ENCODE assay signal across 1 cellular context in the genomic region with DNA sequence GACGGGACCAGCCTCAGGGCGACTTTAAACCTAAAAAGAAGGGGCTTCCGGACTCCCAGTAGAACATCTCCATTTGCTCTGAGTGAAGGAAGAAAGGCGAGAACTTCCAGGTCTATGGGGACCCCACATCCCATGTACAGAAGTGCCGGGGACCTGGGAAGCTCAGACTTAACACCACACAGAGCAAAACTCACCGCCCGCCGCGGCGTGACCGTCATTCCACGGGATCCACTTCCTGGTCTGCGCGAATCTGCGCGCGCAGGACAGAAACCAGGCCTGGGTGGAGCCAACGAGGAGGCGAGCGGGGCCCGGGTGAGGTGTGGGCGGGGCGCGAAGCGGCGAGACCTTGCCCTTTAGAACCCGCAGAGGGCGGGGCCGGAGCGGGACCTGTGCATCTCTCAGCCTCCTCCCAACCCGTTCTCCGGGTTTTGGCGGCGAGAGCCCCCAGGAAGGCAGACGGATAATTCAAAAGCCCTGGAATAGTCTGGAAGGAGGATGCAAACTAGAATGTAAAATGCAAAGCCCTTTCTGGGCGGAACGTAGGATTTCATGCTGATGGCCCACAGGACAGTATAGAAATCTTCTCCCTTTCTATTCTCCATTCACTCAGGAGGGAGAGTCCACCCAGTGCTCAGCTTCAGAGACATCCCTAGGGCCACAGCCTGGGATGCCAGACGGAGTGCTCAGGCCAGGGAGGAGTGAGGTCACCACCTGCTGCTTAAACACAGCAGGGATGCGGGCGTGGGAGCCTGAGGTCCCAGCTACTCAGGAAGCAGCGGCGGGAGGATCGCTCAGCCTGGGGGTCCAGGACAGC.
TF ChIP-seq lines count a peak whose summit lies in the region.

A gene (minus strand): TSS at position 242 of the 814 bp plus-strand sequence. CDS start 3,347 bp downstream, outside the sequence.

TF ChIP-seq in H1, 55 proteins besides CTCF, POLR2A, EP300 and RAD21:
- peak; percentile 39 for TF ChIP-seq KDM4A (IDR thresholded peaks at IDR 0.05; ENCODE audit: low read depth, low read length, severe bottlenecking)
- peak; percentile 36; the same call in 1 of the 2 replicates for TF ChIP-seq PHF8 (conservative IDR thresholded peaks at IDR 0.05; ENCODE audit: low read depth, low read length)
- peak; percentile 34; the same call in 1 of the 2 replicates for TF ChIP-seq SP1 (IDR thresholded peaks at IDR 0.05; ENCODE audit: low read depth, low read length)
